Comparison of ENCODE assay signal across 9 cellular contexts in the genomic region with DNA sequence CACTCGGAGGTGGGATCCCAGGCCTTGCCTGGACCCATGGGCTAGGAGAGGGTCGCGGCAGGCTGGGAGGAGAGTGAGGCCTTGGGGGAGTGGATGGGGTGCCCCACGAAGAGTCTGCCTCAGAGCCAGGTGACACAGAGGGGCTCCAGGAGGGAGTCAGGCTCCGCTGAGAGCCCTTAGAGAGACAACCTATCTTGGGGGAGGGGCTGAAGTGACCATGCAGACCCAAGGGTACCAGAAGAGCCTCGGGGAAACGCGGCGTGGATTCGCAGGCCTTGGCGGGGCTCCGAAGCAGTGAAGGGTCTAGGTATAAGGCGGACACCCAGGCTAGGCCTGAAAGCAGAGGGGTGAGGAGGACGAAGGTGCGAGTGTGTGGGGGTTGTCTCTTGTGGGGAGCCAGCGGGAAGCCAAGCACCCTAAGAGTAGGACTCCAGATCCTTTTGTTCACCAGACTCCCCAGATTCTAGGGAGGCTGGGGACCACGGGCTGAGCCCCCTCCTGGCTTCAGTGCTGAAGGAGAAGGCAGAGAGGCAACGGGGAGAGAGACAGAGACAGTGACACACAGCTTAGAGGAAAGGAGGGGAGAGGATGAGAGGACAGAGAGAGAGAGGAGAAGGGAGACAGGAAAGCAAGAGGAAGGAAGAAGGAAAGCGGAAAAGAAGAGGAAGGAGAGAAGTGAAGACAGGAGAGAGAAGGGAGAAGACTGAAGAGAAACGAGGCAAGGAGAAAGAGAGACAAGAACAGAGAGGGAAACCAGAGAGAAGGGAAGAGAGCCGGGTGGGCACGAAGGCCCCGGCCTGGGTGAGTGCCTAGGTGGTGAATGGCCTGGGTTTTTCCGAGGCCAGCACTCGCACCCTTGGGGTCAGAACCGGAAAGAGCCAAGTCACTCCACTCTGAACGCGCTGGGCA. TPM values are rescaled to one million over a fixed set of nuclear protein-coding genes. Genes with fewer than 3 reads are reported as not detected.
DNase-seq lines count a peak whose midpoint lies in the region; ATAC-seq and TF ChIP-seq lines count a peak whose summit lies in the region.
"Had no signal": no experiment of that assay in that cellular context is flagged by ENCODE, and none has a peak within 500 bp of the region (broad histone marks: within the 10 kb centered on the region; RNA-seq: fewer than 3 reads in every experiment).

No MANE protein-coding gene starts in this region.

- H3K27me3 ChIP-seq in vagina = no peaks in the 10 kb centered on the region

- H3K4me3 Mint-ChIP-seq in activated naive CD4-positive, alpha-beta T cell treated with anti-CD3 and anti-CD28 coated beads, Interleukin-2, amount 50 U/mL, for 24 hours = peak overlapping the region; percentile 67
- H3K4me3 Mint-ChIP-seq in activated T-helper 2 cell treated with anti-CD3 and anti-CD28 coated beads, Interferon-gamma antibody, Interleukin-2, Interleukin-4, amounts not matched to agents 10 μg/mL and 5 μg/mL and 100 μg/mL, durations not matched to agents 14 hours and 24 hours and 36 hours (ENCODE audit: low read depth) = no peak overlapping the region
- peak overlapping the region; percentile 14 for H3K4me3 Mint-ChIP-seq in memory B cell

- no peak for TF ChIP-seq POLR2A in vagina (IDR thresholded peaks at IDR 0.05)

- peaks cover 66% of the 10 kb centered on the region for H3K4me1 ChIP-seq in vagina

- no peaks in the 10 kb centered on the region for H3K9me3 Mint-ChIP-seq in activated naive CD4-positive, alpha-beta T cell treated with anti-CD3 and anti-CD28 coated beads, Interleukin-2, amount 50 U/mL, for 24 hours
- H3K9me3 Mint-ChIP-seq in activated T-helper 2 cell treated with anti-CD3 and anti-CD28 coated beads, Interferon-gamma antibody, Interleukin-2, Interleukin-4, amounts not matched to agents 10 μg/mL and 5 μg/mL and 100 μg/mL, durations not matched to agents 14 hours and 24 hours and 36 hours = no peaks in the 10 kb centered on the region
- peaks cover 5% of the 10 kb centered on the region for H3K9me3 Mint-ChIP-seq in memory B cell

- H3K9me3 ChIP-seq in vagina = no peaks in the 10 kb centered on the region

- peak overlapping the region; percentile 2 for H3K27ac Mint-ChIP-seq in activated naive CD4-positive, alpha-beta T cell treated with anti-CD3 and anti-CD28 coated beads, Interleukin-2, amount 50 U/mL, for 24 hours
- peak overlapping the region; percentile 26 for H3K27ac Mint-ChIP-seq in activated T-helper 2 cell treated with anti-CD3 and anti-CD28 coated beads, Interferon-gamma antibody, Interleukin-2, Interleukin-4, amounts not matched to agents 10 μg/mL and 5 μg/mL and 100 μg/mL, durations not matched to agents 14 hours and 24 hours and 36 hours
- no peak overlapping the region for H3K27ac Mint-ChIP-seq in memory B cell

- peak overlapping the region; percentile 54 to 59 for H3K4me3 ChIP-seq in vagina

- no peak for DNase-seq in activated naive CD4-positive, alpha-beta T cell treated with anti-CD3 and anti-CD28 coated beads, Interleukin-2, amount 50 U/mL, for 16 hours
- no peak for DNase-seq in activated T-helper 2 cell treated with anti-CD3 and anti-CD28 coated beads, Interferon-gamma antibody, Interleukin-2, Interleukin-4, amounts not matched to agents 10 μg/mL and 5 μg/mL and 100 μg/mL, durations not matched to agents 14 hours and 24 hours and 36 hours (ENCODE audit: low spot score)
- no peak for DNase-seq in memory B cell (ENCODE audit: low spot score in 2 of 2)
- no peak for DNase-seq in vagina (ENCODE audit: extremely low spot score in 2 of 2)
- no peak for DNase-seq in stimulated activated CD4-positive, alpha-beta T cell treated with anti-CD3 and anti-CD28 coated beads, Interleukin-12 subunit alpha, Interleukin-12 subunit beta, amount 100 ng/mL, for 4 hours
- DNase-seq in H4 (ENCODE audit: low spot score) = no peak
- DNase-seq: NCI-H82 had no signal

- TF ChIP-seq CTCF in vagina (IDR thresholded peaks at IDR 0.05) = no peak

- H3K36me3 ChIP-seq in vagina = no peaks in the 10 kb centered on the region

- ATAC-seq in memory B cell (ENCODE audit: low read depth) (no peak), HG02763 (IDR thresholded peaks at IDR 0.05; ENCODE audit: unreplicated experiment) (no peak)

- peak overlapping the region; percentile 82 for H3K27ac ChIP-seq in vagina

- H3K36me3 Mint-ChIP-seq in activated naive CD4-positive, alpha-beta T cell treated with anti-CD3 and anti-CD28 coated beads, Interleukin-2, amount 50 U/mL, for 24 hours = peaks cover 1% of the 10 kb centered on the region
- H3K36me3 Mint-ChIP-seq in activated T-helper 2 cell treated with anti-CD3 and anti-CD28 coated beads, Interferon-gamma antibody, Interleukin-2, Interleukin-4, amounts not matched to agents 10 μg/mL and 5 μg/mL and 100 μg/mL, durations not matched to agents 14 hours and 24 hours and 36 hours (ENCODE audit: low read depth) = peaks cover 4% of the 10 kb centered on the region
- H3K36me3 Mint-ChIP-seq in memory B cell = peaks cover 4% of the 10 kb centered on the region

- peaks cover 17% of the 10 kb centered on the region for H3K4me1 Mint-ChIP-seq in activated naive CD4-positive, alpha-beta T cell treated with anti-CD3 and anti-CD28 coated beads, Interleukin-2, amount 50 U/mL, for 24 hours
- peaks cover 3% of the 10 kb centered on the region for H3K4me1 Mint-ChIP-seq in activated T-helper 2 cell treated with anti-CD3 and anti-CD28 coated beads, Interferon-gamma antibody, Interleukin-2, Interleukin-4, amounts not matched to agents 10 μg/mL and 5 μg/mL and 100 μg/mL, durations not matched to agents 14 hours and 24 hours and 36 hours (ENCODE audit: low read depth)
- H3K4me1 Mint-ChIP-seq in memory B cell = peaks cover 8% of the 10 kb centered on the region

- intact Hi-C loops in activated T-helper 2 cell treated with anti-CD3 and anti-CD28 coated beads, Interferon-gamma antibody, Interleukin-2, Interleukin-4, amounts not matched to agents 10 μg/mL and 5 μg/mL and 100 μg/mL, durations not matched to agents 14 hours and 24 hours and 36 hours (cut with micrococcal nuclease) = no loop called here
- intact Hi-C loops in vagina (cut with DNase I) = no loop called here

- peaks cover 70% of the 10 kb centered on the region for H3K27me3 Mint-ChIP-seq in activated naive CD4-positive, alpha-beta T cell treated with anti-CD3 and anti-CD28 coated beads, Interleukin-2, amount 50 U/mL, for 24 hours
- peaks cover 81% of the 10 kb centered on the region for H3K27me3 Mint-ChIP-seq in activated T-helper 2 cell treated with anti-CD3 and anti-CD28 coated beads, Interferon-gamma antibody, Interleukin-2, Interleukin-4, amounts not matched to agents 10 μg/mL and 5 μg/mL and 100 μg/mL, durations not matched to agents 14 hours and 24 hours and 36 hours (ENCODE audit: low read depth)
- H3K27me3 Mint-ChIP-seq in memory B cell = peaks cover 29% of the 10 kb centered on the region

RNA-seq across cellular contexts. Expression of gene HOXD11, which starts 1.1 kb away (rescaled TPM):
- total RNA-seq in activated T-helper 2 cell treated with anti-CD3 and anti-CD28 coated beads, Interferon-gamma antibody, Interleukin-2, Interleukin-4, amounts not matched to agents 10 μg/mL and 5 μg/mL and 100 μg/mL, durations not matched to agents 14 hours and 24 hours and 36 hours = not detected in 2 replicates
- total RNA-seq in vagina = 19.4 TPM
- not detected in 2 replicates for total RNA-seq in H4 (2014; rRNA removed; shearing (Covaris generic))

RNA-seq across cellular contexts. Expression of gene HOXD12, which starts 6.4 kb away (rescaled TPM):
- not detected in 2 replicates for total RNA-seq in activated T-helper 2 cell treated with anti-CD3 and anti-CD28 coated beads, Interferon-gamma antibody, Interleukin-2, Interleukin-4, amounts not matched to agents 10 μg/mL and 5 μg/mL and 100 μg/mL, durations not matched to agents 14 hours and 24 hours and 36 hours
- 1.7 TPM for total RNA-seq in vagina
- total RNA-seq in H4 (2014; rRNA removed; shearing (Covaris generic)) = not detected in 2 replicates

RNA-seq across cellular contexts. Expression of gene HOXD10, which starts 10.6 kb away (rescaled TPM):
- total RNA-seq in activated T-helper 2 cell treated with anti-CD3 and anti-CD28 coated beads, Interferon-gamma antibody, Interleukin-2, Interleukin-4, amounts not matched to agents 10 μg/mL and 5 μg/mL and 100 μg/mL, durations not matched to agents 14 hours and 24 hours and 36 hours = not detected in 2 replicates
- 19.6 TPM for total RNA-seq in vagina
- not detected in 2 replicates for total RNA-seq in H4 (2014; rRNA removed; shearing (Covaris generic))

RNA-seq across cellular contexts. Expression of gene HOXD13, which starts 13.5 kb away (rescaled TPM):
- not detected in 2 replicates for total RNA-seq in activated T-helper 2 cell treated with anti-CD3 and anti-CD28 coated beads, Interferon-gamma antibody, Interleukin-2, Interleukin-4, amounts not matched to agents 10 μg/mL and 5 μg/mL and 100 μg/mL, durations not matched to agents 14 hours and 24 hours and 36 hours
- 15.7 TPM for total RNA-seq in vagina
- 3.1 and 4.8 TPM in 2 replicates for total RNA-seq in H4 (2014; rRNA removed; shearing (Covaris generic))

RNA-seq across cellular contexts. Expression of gene HOXD9, which starts 16.5 kb away (rescaled TPM):
- total RNA-seq in activated T-helper 2 cell treated with anti-CD3 and anti-CD28 coated beads, Interferon-gamma antibody, Interleukin-2, Interleukin-4, amounts not matched to agents 10 μg/mL and 5 μg/mL and 100 μg/mL, durations not matched to agents 14 hours and 24 hours and 36 hours = not detected in 2 replicates
- total RNA-seq in vagina = 12.5 TPM
- total RNA-seq in H4 (2014; rRNA removed; shearing (Covaris generic)) = 1.1 and 2.1 TPM in 2 replicates

Comparison
In these comparisons a context has a peak if more than half of its experiments do, and no peak if none do; other contexts are left out.
1. RNA of gene HOXD11, which starts 1.1 kb away (total RNA-seq): 19.4 TPM in vagina (single experiment); not detected in activated T-helper 2 cell treated with anti-CD3 and anti-CD28 coated beads, Interferon-gamma antibody, Interleukin-2, Interleukin-4, amounts not matched to agents 10 μg/mL and 5 μg/mL and 100 μg/mL, durations not matched to agents 14 hours and 24 hours and 36 hours and not detected in H4; every median in the first group is over 10 times any median in the second.
2. RNA of gene HOXD10, which starts 10.6 kb away (total RNA-seq): 19.6 TPM in vagina (single experiment); not detected in activated T-helper 2 cell treated with anti-CD3 and anti-CD28 coated beads, Interferon-gamma antibody, Interleukin-2, Interleukin-4, amounts not matched to agents 10 μg/mL and 5 μg/mL and 100 μg/mL, durations not matched to agents 14 hours and 24 hours and 36 hours and not detected in H4; every median in the first group is over 10 times any median in the second.